In genomic region chr9:29701971-29702370, GRCh38 we compare ENCODE assay signal across 37 cellular contexts.
"Had no signal": no experiment of that assay in that cellular context is flagged by ENCODE, and none has a peak within 500 bp of the region (broad histone marks: within the 10 kb centered on the region; RNA-seq: fewer than 3 reads in every experiment).

No MANE protein-coding gene starts in this region.

- H3K27me3 Mint-ChIP-seq: activated B cell treated with CpG ODN at 0.5 μM for 24 hours; activated CD4-positive, alpha-beta memory T cell treated with anti-CD3 and anti-CD28 coated beads for 36 hours; brain had no signal

- H3K27ac ChIP-seq: adrenal gland, PC-9, RWPE1, VCaP had no signal

- H3K4me2 ChIP-seq: PC-9 had no signal

- H3K9me3 ChIP-seq: adrenal gland had no signal

- H3K36me3 ChIP-seq: adrenal gland had no signal

- FAIRE-seq: RCC 7860 had no signal

- H3K27me3 ChIP-seq: adrenal gland had no signal

- DNase-seq: activated B cell treated with CpG ODN at 0.5 μM for 24 hours; activated CD4-positive, alpha-beta memory T cell treated with anti-CD3 and anti-CD28 coated beads for 36 hours; activated CD4-positive, alpha-beta T cell treated with anti-CD3 and anti-CD28 coated beads for 4 hours; activated CD4-positive, alpha-beta T cell treated with anti-CD3 and anti-CD28 coated beads, Interleukin-2, amount 50 U/mL, for 1 hour; activated CD4-positive, CD25-positive, alpha-beta regulatory T cell treated with anti-CD3 and anti-CD28 coated beads, Interleukin-2, amount 50 U/mL, for 72 hours; activated CD8-positive, alpha-beta memory T cell treated with anti-CD3 and anti-CD28 coated beads, Interleukin-2, amount 50 U/mL, for 4 hours; activated gamma-delta T cell treated with Interleukin-2 at 50 U/mL for 16 hours; activated naive CD4-positive, alpha-beta T cell treated with anti-CD3 and anti-CD28 coated beads for 36 hours; activated T-cell treated with anti-CD3 and anti-CD28 coated beads for 4 hours; activated T-cell treated with anti-CD3 and anti-CD28 coated beads, Interleukin-2, amount 50 U/mL, for 4 hours; adrenal gland; central memory CD4-positive, alpha-beta T cell; Kasumi-1; KG1; MM.1S; MV-4-11; NCI-H1092; NCI-H1417; NCI-H146; NCI-H187; NCI-H2029 treated with DMSO at 0.1 percent for 48 hours; NCI-H2107; NCI-H2171 treated with DMSO at 0.1 percent for 48 hours; NCI-H2227 treated with DMSO at 0.1 percent for 48 hours; NCI-H446 treated with DMSO at 0.1 percent for 48 hours; NCI-H524; NCI-H82; PC-9; Right ventricle myocardium superior; T-helper 2 cell; T-helper 9 cell had no signal

- H2AFZ ChIP-seq: PC-9 had no signal

- H3K4me3 Mint-ChIP-seq: activated B cell treated with CpG ODN at 0.5 μM for 24 hours; activated CD4-positive, alpha-beta memory T cell treated with anti-CD3 and anti-CD28 coated beads for 36 hours; activated naive CD4-positive, alpha-beta T cell treated with anti-CD3 and anti-CD28 coated beads for 36 hours; activated T-cell treated with anti-CD3 and anti-CD28 coated beads, Interleukin-2, amount 50 U/mL, for 4 hours; activated T-helper 1 cell treated with anti-CD3 and anti-CD28 coated beads, Interleukin-12 subunit alpha, Interleukin-12 subunit beta, Interleukin-2, Interleukin-4 antibody, amounts not matched to agents 30 ng/mL and 10 ng/mL and 1 ng/mL, durations not matched to agents 14 hours and 24 hours and 36 hours; brain had no signal

- ATAC-seq: activated naive CD4-positive, alpha-beta T cell treated with anti-CD3 and anti-CD28 coated beads, Interleukin-2, amount 50 U/mL, for 72 hours; activated T-cell treated with anti-CD3 and anti-CD28 coated beads, Interleukin-2, amount 50 U/mL, for 4 hours had no signal

- H3K27ac Mint-ChIP-seq: activated B cell treated with CpG ODN at 0.5 μM for 24 hours; activated CD4-positive, alpha-beta memory T cell treated with anti-CD3 and anti-CD28 coated beads for 36 hours; activated naive CD4-positive, alpha-beta T cell treated with anti-CD3 and anti-CD28 coated beads for 36 hours; activated naive CD4-positive, alpha-beta T cell treated with anti-CD3 and anti-CD28 coated beads, Interleukin-2, amount 50 U/mL, for 72 hours; activated T-helper 1 cell treated with anti-CD3 and anti-CD28 coated beads, Interleukin-12 subunit alpha, Interleukin-12 subunit beta, Interleukin-2, Interleukin-4 antibody, amounts not matched to agents 30 ng/mL and 10 ng/mL and 1 ng/mL, durations not matched to agents 14 hours and 24 hours and 36 hours; brain had no signal

- H3K4me1 Mint-ChIP-seq: activated B cell treated with CpG ODN at 0.5 μM for 24 hours had no signal

- H3K9me3 Mint-ChIP-seq: activated CD4-positive, alpha-beta memory T cell treated with anti-CD3 and anti-CD28 coated beads for 36 hours; activated naive CD4-positive, alpha-beta T cell treated with anti-CD3 and anti-CD28 coated beads for 36 hours; activated T-cell treated with anti-CD3 and anti-CD28 coated beads, Interleukin-2, amount 50 U/mL, for 4 hours; activated T-helper 1 cell treated with anti-CD3 and anti-CD28 coated beads, Interleukin-12 subunit alpha, Interleukin-12 subunit beta, Interleukin-2, Interleukin-4 antibody, amounts not matched to agents 30 ng/mL and 10 ng/mL and 1 ng/mL, durations not matched to agents 14 hours and 24 hours and 36 hours; brain had no signal

- H3K4me1 ChIP-seq: adrenal gland had no signal

- H3K36me3 Mint-ChIP-seq: activated CD4-positive, alpha-beta memory T cell treated with anti-CD3 and anti-CD28 coated beads for 36 hours; activated naive CD4-positive, alpha-beta T cell treated with anti-CD3 and anti-CD28 coated beads, Interleukin-2, amount 50 U/mL, for 72 hours; brain had no signal

- H3K4me3 ChIP-seq: adrenal gland, PC-9 had no signal
